In genomic region chr12:120356567-120357030, GRCh38 we compare ENCODE assay signal across 8 cellular contexts. TPM values are rescaled to one million over a fixed set of nuclear protein-coding genes. Genes with fewer than 3 reads are reported as not detected.
DNase-seq lines count a peak whose midpoint lies in the region; ATAC-seq and TF ChIP-seq lines count a peak whose summit lies in the region.

No MANE protein-coding gene starts in this region.

- peak; percentile 90 for ATAC-seq in RWPE2 (ENCODE audit: low read depth)
- peak; percentile 95 for ATAC-seq in activated T-helper 17 cell treated with anti-CD3 and anti-CD28 coated beads, Interleukin-2, amount 50 U/mL, for 72 hours (replicated peaks)
- no peak for ATAC-seq in GM19035 (IDR thresholded peaks at IDR 0.05; ENCODE audit: unreplicated experiment)

- H3K27me3 Mint-ChIP-seq in activated T-helper 17 cell treated with anti-CD3 and anti-CD28 coated beads, Interleukin-2, amount 50 U/mL, for 72 hours: peaks cover 33% of the 10 kb centered on the region

- no peaks in the 10 kb centered on the region for H3K9me3 ChIP-seq in RWPE2 (ENCODE audit: severe bottlenecking)

- H3K4me1 Mint-ChIP-seq in activated T-helper 17 cell treated with anti-CD3 and anti-CD28 coated beads, Interleukin-2, amount 50 U/mL, for 72 hours: peaks cover 5% of the 10 kb centered on the region

- DNase-seq in DMS53 (lab: John Stamatoyannopoulos, UW): peak; percentile 92
- DNase-seq in RWPE2 (ENCODE audit: low spot score): peak; percentile 85
- peak; percentile 80 for DNase-seq in fibroblast of villous mesenchyme (ENCODE audit: low read depth)
- peak; percentile 80 for DNase-seq in occipital lobe (lab: John Stamatoyannopoulos, UW)
- DNase-seq in superior temporal gyrus (ENCODE audit: extremely low spot score): peak; percentile 85

- no peak overlapping the region for H3K4me3 Mint-ChIP-seq in activated T-helper 17 cell treated with anti-CD3 and anti-CD28 coated beads, Interleukin-2, amount 50 U/mL, for 72 hours

- H3K9me3 Mint-ChIP-seq in activated T-helper 17 cell treated with anti-CD3 and anti-CD28 coated beads, Interleukin-2, amount 50 U/mL, for 72 hours: no peaks in the 10 kb centered on the region

- H3K27ac Mint-ChIP-seq in activated T-helper 17 cell treated with anti-CD3 and anti-CD28 coated beads, Interleukin-2, amount 50 U/mL, for 72 hours: no peak overlapping the region

- H3K36me3 ChIP-seq in RWPE2 (ENCODE audit: low read depth): no peaks in the 10 kb centered on the region

- TF ChIP-seq CTCF in RWPE2 (IDR thresholded peaks at IDR 0.05; ENCODE audit: poor library complexity, severe bottlenecking) (peak; percentile 93), fibroblast of villous mesenchyme (IDR thresholded peaks at IDR 0.05; ENCODE audit: insufficient read depth, low read depth, low read length) (peak; percentile 89)

- H3K4me3 ChIP-seq in RWPE2 (ENCODE audit: severe bottlenecking): no peak overlapping the region
- peak overlapping the region; percentile 32 for H3K4me3 ChIP-seq in fibroblast of villous mesenchyme (ENCODE audit: low read depth, low read length)

- H3K4me1 ChIP-seq in RWPE2 (ENCODE audit: insufficient read depth, poor library complexity, severe bottlenecking): no peaks in the 10 kb centered on the region

- H3K27me3 ChIP-seq in RWPE2 (ENCODE audit: insufficient read depth, poor library complexity, severe bottlenecking): no peaks in the 10 kb centered on the region

- TF ChIP-seq RAD21 in Ishikawa (IDR thresholded peaks at IDR 0.05; ENCODE audit: low read depth): peak; percentile 98

- no peak; the same call in 1 of the 2 replicates for TF ChIP-seq EP300 in Ishikawa (IDR thresholded peaks at IDR 0.05; ENCODE audit: borderline replicate concordance)

- H3K27ac ChIP-seq in RWPE2 (ENCODE audit: poor library complexity, severe bottlenecking): no peak overlapping the region

- no peaks in the 10 kb centered on the region for H3K36me3 Mint-ChIP-seq in activated T-helper 17 cell treated with anti-CD3 and anti-CD28 coated beads, Interleukin-2, amount 50 U/mL, for 72 hours (ENCODE audit: low read depth)

TF ChIP-seq in Ishikawa, 13 proteins besides CTCF, POLR2A, EP300 and RAD21:
- no peak for TF ChIP-seq FOXM1 (IDR thresholded peaks at IDR 0.05; ENCODE audit: borderline replicate concordance, low read depth)
- no peak for TF ChIP-seq REST (IDR thresholded peaks at IDR 0.05; ENCODE audit: low read depth)
- TF ChIP-seq YY1 (IDR thresholded peaks at IDR 0.05; ENCODE audit: low read depth): peak; percentile 41; the same call in 1 of the 2 replicates
- TF ChIP-seq CEBPB (IDR thresholded peaks at IDR 0.05): no peak
- TF ChIP-seq NFIC (IDR thresholded peaks at IDR 0.05): no peak; the same call in 1 of the 2 replicates
- TF ChIP-seq ZBTB7A (IDR thresholded peaks at IDR 0.05; ENCODE audit: low read depth): peak; percentile 77; the same call in 1 of the 2 replicates
- TF ChIP-seq TCF12 (IDR thresholded peaks at IDR 0.05; ENCODE audit: low read depth): 0 out of 2 replicates have a peak, but pooled peaks have one; percentile 11
- TF ChIP-seq USF1 (IDR thresholded peaks at IDR 0.05): no peak
- TF ChIP-seq EGR1 (IDR thresholded peaks at IDR 0.05): peak; percentile 89
- no peak for TF ChIP-seq TAF1 (IDR thresholded peaks at IDR 0.05; ENCODE audit: low read depth)
- TF ChIP-seq CREB1 (IDR thresholded peaks at IDR 0.05; ENCODE audit: low read depth): no peak
- peak; percentile 53; the same call in 1 of the 2 replicates for TF ChIP-seq MAX (IDR thresholded peaks at IDR 0.05)
- TF ChIP-seq TEAD4 (IDR thresholded peaks at IDR 0.05): peak; percentile 65

RNA-seq across cellular contexts. Expression of gene MSI1, which starts 12.4 kb away (rescaled TPM):
- total RNA-seq in activated T-helper 17 cell treated with anti-CD3 and anti-CD28 coated beads, Interleukin-2, amount 50 U/mL, for 72 hours: under 1 TPM in 1 of 2 donors, not detected in 1; 0.24 TPM
- total RNA-seq in fibroblast of villous mesenchyme (not detected in 2 replicates), occipital lobe (7.5 TPM)

RNA-seq across cellular contexts. Expression of gene PLA2G1B, which starts 29.0 kb away (rescaled TPM):
- not detected for total RNA-seq in activated T-helper 17 cell treated with anti-CD3 and anti-CD28 coated beads, Interleukin-2, amount 50 U/mL, for 72 hours
- not detected in 2 replicates for total RNA-seq in fibroblast of villous mesenchyme
- total RNA-seq in occipital lobe: not detected

RNA-seq across cellular contexts. Expression of gene SIRT4, which starts 54.5 kb away (rescaled TPM):
- total RNA-seq in activated T-helper 17 cell treated with anti-CD3 and anti-CD28 coated beads, Interleukin-2, amount 50 U/mL, for 72 hours: 1 to 10 TPM; 3.1 to 4.1 TPM
- 1.3 and 1.6 TPM in 2 replicates for total RNA-seq in fibroblast of villous mesenchyme
- 4.5 TPM for total RNA-seq in occipital lobe
